8 cellular contexts compared by ENCODE assay signal in the genomic region with DNA sequence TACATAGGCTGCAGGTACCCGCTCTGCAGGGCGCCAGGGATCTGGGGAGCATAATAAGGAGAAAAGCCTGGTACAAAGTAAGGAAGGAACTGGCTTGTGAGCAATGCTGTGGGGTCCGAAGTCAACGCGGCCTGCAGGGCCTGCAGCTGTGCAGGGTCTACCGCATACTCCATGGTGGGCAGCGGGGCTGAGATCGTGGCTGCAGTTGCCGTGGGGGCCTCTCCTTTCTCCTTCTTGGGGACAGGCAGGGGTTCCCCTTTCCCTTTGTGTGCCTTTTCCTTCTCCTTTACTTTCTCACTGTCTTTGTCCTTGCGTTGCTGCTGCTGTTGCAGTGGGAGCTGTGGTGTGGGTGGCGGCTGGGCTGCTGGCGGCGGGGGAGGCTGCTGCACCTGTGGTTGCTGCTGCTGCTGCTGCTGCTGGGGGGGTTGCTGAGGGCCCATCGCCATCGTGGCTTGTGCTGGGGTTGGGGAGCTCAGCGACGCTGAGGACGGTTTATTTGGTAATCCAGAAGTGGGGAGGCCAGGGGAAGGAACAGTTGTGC.
DNase-seq lines count a peak whose midpoint lies in the region; ATAC-seq and TF ChIP-seq lines count a peak whose summit lies in the region.

No MANE protein-coding gene starts in this region.

- CTCF ChIA-PET in AG04449 (lab: Yijun Ruan, JAX) = interaction anchor here (1.2 kb wide), 1 partner anchor 12 kb away, joined by 3 read pairs; no protein-coding TSS in a partner anchor

- DNase-seq in AG04449 (ENCODE audit: low read depth, low spot score) = no peak
- DNase-seq in HL-60 (ENCODE audit: low read depth in 1 of 2, low spot score in 1 of 2) = peak; percentile 52 to 86
- no peak for DNase-seq in central memory CD8-positive, alpha-beta T cell (ENCODE audit: low spot score in 2 of 2)
- no peak for DNase-seq in SJCRH30
- no peak for DNase-seq in D341Med (ENCODE audit: low spot score)
- DNase-seq in MG63 = no peak

- peak overlapping the region; percentile 74 for H3K9ac ChIP-seq in neural cell (ENCODE audit: low read length)

- H3K4me3 Mint-ChIP-seq in central memory CD8-positive, alpha-beta T cell = peak overlapping the region; percentile 70

- peak overlapping the region; percentile 75 for H3K27ac Mint-ChIP-seq in central memory CD8-positive, alpha-beta T cell (ENCODE audit: low read depth)

- POLR2A ChIA-PET in AG04449 (lab: Yijun Ruan, JAX) = no interaction called here

- no peaks in the 10 kb centered on the region for H3K36me3 Mint-ChIP-seq in central memory CD8-positive, alpha-beta T cell (ENCODE audit: insufficient read depth)

- peak overlapping the region; percentile 87 for H3K27ac ChIP-seq in HL-60 (replicated peaks)
- H3K27ac ChIP-seq in neural cell (ENCODE audit: low read length) = peak overlapping the region; percentile 93
- H3K27ac ChIP-seq in SJCRH30 = no peak overlapping the region

- TF ChIP-seq RAD21 in neural cell (conservative IDR thresholded peaks at IDR 0.05) = no peak

- peaks cover 92% of the 10 kb centered on the region for H3K79me2 ChIP-seq in neural cell (replicated peaks; ENCODE audit: insufficient read depth, low read length)

- H3K27me3 Mint-ChIP-seq in central memory CD8-positive, alpha-beta T cell = peaks cover 55% of the 10 kb centered on the region

- H2AFZ ChIP-seq in neural cell (ENCODE audit: low read depth, low read length) = no peak overlapping the region

- no peak for TF ChIP-seq EP300 in neural cell (conservative IDR thresholded peaks at IDR 0.05; ENCODE audit: poor library complexity, severe bottlenecking)

- H3K36me3 ChIP-seq in neural cell (ENCODE audit: insufficient read depth, low read length) (peaks cover 47% of the 10 kb centered on the region), SJCRH30 (peaks cover 9% of the 10 kb centered on the region), MG63 (no peaks in the 10 kb centered on the region; the same call in 1 of the 2 replicates)

- peak overlapping the region; percentile 24 for H3K4me2 ChIP-seq in neural cell (ENCODE audit: low read length)

- no peaks in the 10 kb centered on the region for H3K27me3 ChIP-seq in HL-60 (ENCODE audit: insufficient read depth, poor library complexity, severe bottlenecking)
- H3K27me3 ChIP-seq in neural cell (ENCODE audit: insufficient read depth, low read depth, low read length) = no peaks in the 10 kb centered on the region
- H3K27me3 ChIP-seq in SJCRH30 = no peaks in the 10 kb centered on the region
- no peaks in the 10 kb centered on the region for H3K27me3 ChIP-seq in MG63

- H3F3A ChIP-seq in neural cell (ENCODE audit: insufficient read depth, low read length, poor library complexity, severe bottlenecking) = peaks cover 9% of the 10 kb centered on the region

- ATAC-seq in central memory CD8-positive, alpha-beta T cell (replicated peaks; ENCODE audit: extremely low read depth, poor library complexity, severe bottlenecking) = no peak
- ATAC-seq in GM21717 (IDR thresholded peaks at IDR 0.05; ENCODE audit: unreplicated experiment) = no peak

- no peaks in the 10 kb centered on the region for H3K9me3 Mint-ChIP-seq in central memory CD8-positive, alpha-beta T cell

- TF ChIP-seq CTCF in AG04449 (IDR thresholded peaks at IDR 0.05; ENCODE audit: insufficient read depth, low read length, missing control alignments) (no peak), HL-60 (IDR thresholded peaks at IDR 0.05; ENCODE audit: insufficient read depth, low read length) (no peak), neural cell (IDR thresholded peaks at IDR 0.05; ENCODE audit: poor library complexity, severe bottlenecking) (no peak)

- no peaks in the 10 kb centered on the region for H4K20me1 ChIP-seq in neural cell (ENCODE audit: insufficient read depth)

- H3K9me2 ChIP-seq in neural cell (ENCODE audit: insufficient read depth, low read length) = no peaks in the 10 kb centered on the region

- peaks cover 21% of the 10 kb centered on the region for H3K4me1 ChIP-seq in SJCRH30

- H3K4me3 ChIP-seq in AG04449 (ENCODE audit: low read depth, low read length) (peak overlapping the region; percentile 68), HL-60 (replicated peaks; ENCODE audit: insufficient read depth, low read length) (peak overlapping the region; percentile 43), neural cell (ENCODE audit: low read length) (peak overlapping the region; percentile 59), SJCRH30 (no peak overlapping the region), MG63 (no peak overlapping the region)

- peaks cover 13% of the 10 kb centered on the region for H3K4me1 Mint-ChIP-seq in central memory CD8-positive, alpha-beta T cell

- H3K9me3 ChIP-seq in neural cell (ENCODE audit: low read length) (no peaks in the 10 kb centered on the region), SJCRH30 (replicated peaks) (no peaks in the 10 kb centered on the region), MG63 (no peaks in the 10 kb centered on the region)

TF ChIP-seq in neural cell, 6 proteins besides CTCF, POLR2A, EP300 and RAD21:
- TF ChIP-seq POLR2AphosphoS5 (IDR thresholded peaks at IDR 0.05) (peak; percentile 22), EZH2 (IDR thresholded peaks at IDR 0.05; ENCODE audit: borderline replicate concordance, insufficient read depth, low read length, poor library complexity, severe bottlenecking) (no peak)
- TF ChIP-seq, protein P1, sequence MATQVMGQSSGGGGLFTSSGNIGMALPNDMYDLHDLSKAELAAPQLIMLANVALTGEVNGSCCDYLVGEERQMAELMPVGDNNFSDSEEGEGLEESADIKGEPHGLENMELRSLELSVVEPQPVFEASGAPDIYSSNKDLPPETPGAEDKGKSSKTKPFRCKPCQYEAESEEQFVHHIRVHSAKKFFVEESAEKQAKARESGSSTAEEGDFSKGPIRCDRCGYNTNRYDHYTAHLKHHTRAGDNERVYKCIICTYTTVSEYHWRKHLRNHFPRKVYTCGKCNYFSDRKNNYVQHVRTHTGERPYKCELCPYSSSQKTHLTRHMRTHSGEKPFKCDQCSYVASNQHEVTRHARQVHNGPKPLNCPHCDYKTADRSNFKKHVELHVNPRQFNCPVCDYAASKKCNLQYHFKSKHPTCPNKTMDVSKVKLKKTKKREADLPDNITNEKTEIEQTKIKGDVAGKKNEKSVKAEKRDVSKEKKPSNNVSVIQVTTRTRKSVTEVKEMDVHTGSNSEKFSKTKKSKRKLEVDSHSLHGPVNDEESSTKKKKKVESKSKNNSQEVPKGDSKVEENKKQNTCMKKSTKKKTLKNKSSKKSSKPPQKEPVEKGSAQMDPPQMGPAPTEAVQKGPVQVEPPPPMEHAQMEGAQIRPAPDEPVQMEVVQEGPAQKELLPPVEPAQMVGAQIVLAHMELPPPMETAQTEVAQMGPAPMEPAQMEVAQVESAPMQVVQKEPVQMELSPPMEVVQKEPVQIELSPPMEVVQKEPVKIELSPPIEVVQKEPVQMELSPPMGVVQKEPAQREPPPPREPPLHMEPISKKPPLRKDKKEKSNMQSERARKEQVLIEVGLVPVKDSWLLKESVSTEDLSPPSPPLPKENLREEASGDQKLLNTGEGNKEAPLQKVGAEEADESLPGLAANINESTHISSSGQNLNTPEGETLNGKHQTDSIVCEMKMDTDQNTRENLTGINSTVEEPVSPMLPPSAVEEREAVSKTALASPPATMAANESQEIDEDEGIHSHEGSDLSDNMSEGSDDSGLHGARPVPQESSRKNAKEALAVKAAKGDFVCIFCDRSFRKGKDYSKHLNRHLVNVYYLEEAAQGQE (IDR thresholded peaks at IDR 0.05; ENCODE audit: borderline replicate concordance) = no peak

Comparison
In these comparisons a context has a peak if more than half of its experiments do, and no peak if none do; other contexts are left out.
1. DNase-seq: peak in HL-60 (2 of 2); none in AG04449 (single experiment), central memory CD8-positive, alpha-beta T cell (0 of 2), SJCRH30 (0 of 2), D341Med (single experiment) and MG63 (single experiment).
2. H3K4me3 ChIP-seq: peak in AG04449 (single experiment), HL-60 (single experiment) and neural cell (single experiment); none in SJCRH30 (single experiment) and MG63 (single experiment).